8 cellular contexts compared by ENCODE assay signal in the genomic region with DNA sequence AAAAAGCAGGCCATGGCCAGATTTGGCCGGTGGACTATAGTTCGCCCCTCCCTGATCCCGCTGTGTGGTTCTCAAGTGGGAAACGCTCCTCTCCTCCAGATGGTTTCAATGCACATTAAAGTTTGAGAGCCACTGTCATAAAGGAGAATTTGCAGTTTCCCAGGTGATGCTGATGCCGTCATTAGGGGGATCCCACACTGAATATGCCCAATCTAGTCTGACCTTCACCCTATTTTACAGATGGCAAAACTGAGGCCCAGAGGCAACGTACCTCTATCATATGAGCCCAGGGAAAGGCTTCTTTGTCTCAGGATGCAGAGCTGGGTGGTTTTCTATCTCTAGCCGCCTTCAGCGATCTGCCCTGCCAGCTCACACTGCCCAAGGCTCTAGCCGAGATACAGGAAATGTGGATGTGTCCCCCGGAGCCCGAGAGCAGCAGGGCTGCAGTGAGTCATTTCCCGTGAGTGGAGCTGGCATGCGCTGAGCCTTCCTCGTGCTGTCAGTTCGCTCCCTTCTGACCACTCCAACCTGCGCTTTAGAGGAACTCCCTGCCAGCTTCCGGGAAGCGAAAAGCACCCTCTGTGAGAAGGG.
DNase-seq lines count a peak whose midpoint lies in the region; ATAC-seq and TF ChIP-seq lines count a peak whose summit lies in the region.

No MANE protein-coding gene starts in this region.

- H3K4me1 ChIP-seq in sigmoid colon: peaks cover 0 to 33% (median 7%) of the 10 kb centered on the region in 4 donors

- CTCF ChIA-PET in RWPE1 (lab: Yijun Ruan, JAX): interaction anchor here (0.6 kb wide), 1 partner anchor 63 kb away, joined by 4 read pairs; no protein-coding TSS in a partner anchor

- peak in 1 of 4 donors; percentile 12 for TF ChIP-seq EP300 in sigmoid colon (IDR thresholded peaks at IDR 0.05)

- no peak for TF ChIP-seq CTCF in RWPE1 (conservative IDR thresholded peaks at IDR 0.05; ENCODE audit: low read depth)
- TF ChIP-seq CTCF in sigmoid colon (IDR thresholded peaks at IDR 0.05): no peak

- H3K36me3 ChIP-seq in sigmoid colon: no peaks in the 10 kb centered on the region

- no peaks in the 10 kb centered on the region for H3K9me3 ChIP-seq in sigmoid colon

- POLR2A ChIA-PET in RWPE1 (lab: Yijun Ruan, JAX; ENCODE audit: low non-redundant PET): no interaction called here

- TF ChIP-seq POLR2A in sigmoid colon (IDR thresholded peaks at IDR 0.05): no peak

- H3K4me3 ChIP-seq in sigmoid colon: no peak overlapping the region

- WGBS in sigmoid colon, 2 donors: 48 to 75% methylated on average over 18 of the region's 18 CpGs

- intact Hi-C loops in sigmoid colon (cut with DNase I): no loop called here

- H3K27ac ChIP-seq in RWPE1 (peak overlapping the region; percentile 93), sigmoid colon (peak overlapping the region in 1 of 4 donors; percentile 9)

- peak; percentile 63 for ATAC-seq in GM18861 (IDR thresholded peaks at IDR 0.05; ENCODE audit: unreplicated experiment)
- ATAC-seq in HG03045 (IDR thresholded peaks at IDR 0.05; ENCODE audit: unreplicated experiment): peak; percentile 54

- H3K27me3 ChIP-seq in sigmoid colon: no peaks in the 10 kb centered on the region

- DNase-seq in RWPE1 (ENCODE audit: low spot score) (peak; percentile 81), foreskin melanocyte (peak; percentile 94), sigmoid colon (peak; percentile 89), DMS53 (lab: John Stamatoyannopoulos, UW) (no peak), NCI-H345 (lab: John Stamatoyannopoulos, UW) (no peak)
- DNase-seq in activated T-helper 9 cell treated with anti-CD3 and anti-CD28 coated beads, Interleukin-2, amount 50 U/mL, for 16 hours (ENCODE audit: low read depth): peak; percentile 63

Comparison
In these comparisons a context has a peak if more than half of its experiments do, and no peak if none do; other contexts are left out.
1. DNase-seq: peak in RWPE1 (single experiment), activated T-helper 9 cell treated with anti-CD3 and anti-CD28 coated beads, Interleukin-2, amount 50 U/mL, for 16 hours (single experiment), foreskin melanocyte (single experiment) and sigmoid colon (single experiment); none in DMS53 (single experiment) and NCI-H345 (single experiment).